Comparison of ENCODE assay signal across 1 cellular context in genomic region chr1:6602669-6603423, GRCh38.
TF ChIP-seq lines count a peak whose summit lies in the region.

KLHL21 (minus strand) TSS chr1:6602869; CDS start chr1:6602817, 52 bp downstream.

TF ChIP-seq in K562, 482 proteins besides CTCF, POLR2A, EP300 and RAD21 (continued from another document):
- TF ChIP-seq, protein P1, sequence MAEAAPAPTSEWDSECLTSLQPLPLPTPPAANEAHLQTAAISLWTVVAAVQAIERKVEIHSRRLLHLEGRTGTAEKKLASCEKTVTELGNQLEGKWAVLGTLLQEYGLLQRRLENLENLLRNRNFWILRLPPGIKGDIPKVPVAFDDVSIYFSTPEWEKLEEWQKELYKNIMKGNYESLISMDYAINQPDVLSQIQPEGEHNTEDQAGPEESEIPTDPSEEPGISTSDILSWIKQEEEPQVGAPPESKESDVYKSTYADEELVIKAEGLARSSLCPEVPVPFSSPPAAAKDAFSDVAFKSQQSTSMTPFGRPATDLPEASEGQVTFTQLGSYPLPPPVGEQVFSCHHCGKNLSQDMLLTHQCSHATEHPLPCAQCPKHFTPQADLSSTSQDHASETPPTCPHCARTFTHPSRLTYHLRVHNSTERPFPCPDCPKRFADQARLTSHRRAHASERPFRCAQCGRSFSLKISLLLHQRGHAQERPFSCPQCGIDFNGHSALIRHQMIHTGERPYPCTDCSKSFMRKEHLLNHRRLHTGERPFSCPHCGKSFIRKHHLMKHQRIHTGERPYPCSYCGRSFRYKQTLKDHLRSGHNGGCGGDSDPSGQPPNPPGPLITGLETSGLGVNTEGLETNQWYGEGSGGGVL (CRISPR knock-in tag; IDR thresholded peaks at IDR 0.05), result no peak
- no peak for TF ChIP-seq ETV1 (tag; conservative IDR thresholded peaks at IDR 0.05; ENCODE audit: low read depth)
- TF ChIP-seq HCFC1 (IDR thresholded peaks at IDR 0.05; ENCODE audit: low read depth, low read length), result peak; percentile 45
- peak; percentile 73; the same call in 1 of the 2 replicates for TF ChIP-seq AFF4 (CRISPR knock-in tag; IDR thresholded peaks at IDR 0.05)
- no peak for TF ChIP-seq ARHGAP35 (IDR thresholded peaks at IDR 0.05; ENCODE audit: partially characterized antibody)
- TF ChIP-seq, protein P2, sequence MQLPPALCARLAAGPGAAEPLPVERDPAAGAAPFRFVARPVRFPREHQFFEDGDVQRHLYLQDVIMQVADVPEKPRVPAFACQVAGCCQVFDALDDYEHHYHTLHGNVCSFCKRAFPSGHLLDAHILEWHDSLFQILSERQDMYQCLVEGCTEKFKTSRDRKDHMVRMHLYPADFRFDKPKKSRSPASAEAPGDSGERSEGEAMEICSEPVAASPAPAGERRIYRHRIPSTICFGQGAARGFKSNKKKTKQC (CRISPR knock-in tag; IDR thresholded peaks at IDR 0.05), result no peak
- no peak for TF ChIP-seq MAFF (IDR thresholded peaks at IDR 0.05; ENCODE audit: low read length)
- no peak for TF ChIP-seq ARID3B (CRISPR knock-in tag; IDR thresholded peaks at IDR 0.05; ENCODE audit: borderline replicate concordance)
- TF ChIP-seq ZNF3 (CRISPR knock-in tag; IDR thresholded peaks at IDR 0.05), result no peak
- TF ChIP-seq, protein P3, sequence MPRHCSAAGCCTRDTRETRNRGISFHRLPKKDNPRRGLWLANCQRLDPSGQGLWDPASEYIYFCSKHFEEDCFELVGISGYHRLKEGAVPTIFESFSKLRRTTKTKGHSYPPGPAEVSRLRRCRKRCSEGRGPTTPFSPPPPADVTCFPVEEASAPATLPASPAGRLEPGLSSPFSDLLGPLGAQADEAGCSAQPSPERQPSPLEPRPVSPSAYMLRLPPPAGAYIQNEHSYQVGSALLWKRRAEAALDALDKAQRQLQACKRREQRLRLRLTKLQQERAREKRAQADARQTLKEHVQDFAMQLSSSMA (CRISPR knock-in tag; IDR thresholded peaks at IDR 0.05), result no peak
- TF ChIP-seq, protein P4, sequence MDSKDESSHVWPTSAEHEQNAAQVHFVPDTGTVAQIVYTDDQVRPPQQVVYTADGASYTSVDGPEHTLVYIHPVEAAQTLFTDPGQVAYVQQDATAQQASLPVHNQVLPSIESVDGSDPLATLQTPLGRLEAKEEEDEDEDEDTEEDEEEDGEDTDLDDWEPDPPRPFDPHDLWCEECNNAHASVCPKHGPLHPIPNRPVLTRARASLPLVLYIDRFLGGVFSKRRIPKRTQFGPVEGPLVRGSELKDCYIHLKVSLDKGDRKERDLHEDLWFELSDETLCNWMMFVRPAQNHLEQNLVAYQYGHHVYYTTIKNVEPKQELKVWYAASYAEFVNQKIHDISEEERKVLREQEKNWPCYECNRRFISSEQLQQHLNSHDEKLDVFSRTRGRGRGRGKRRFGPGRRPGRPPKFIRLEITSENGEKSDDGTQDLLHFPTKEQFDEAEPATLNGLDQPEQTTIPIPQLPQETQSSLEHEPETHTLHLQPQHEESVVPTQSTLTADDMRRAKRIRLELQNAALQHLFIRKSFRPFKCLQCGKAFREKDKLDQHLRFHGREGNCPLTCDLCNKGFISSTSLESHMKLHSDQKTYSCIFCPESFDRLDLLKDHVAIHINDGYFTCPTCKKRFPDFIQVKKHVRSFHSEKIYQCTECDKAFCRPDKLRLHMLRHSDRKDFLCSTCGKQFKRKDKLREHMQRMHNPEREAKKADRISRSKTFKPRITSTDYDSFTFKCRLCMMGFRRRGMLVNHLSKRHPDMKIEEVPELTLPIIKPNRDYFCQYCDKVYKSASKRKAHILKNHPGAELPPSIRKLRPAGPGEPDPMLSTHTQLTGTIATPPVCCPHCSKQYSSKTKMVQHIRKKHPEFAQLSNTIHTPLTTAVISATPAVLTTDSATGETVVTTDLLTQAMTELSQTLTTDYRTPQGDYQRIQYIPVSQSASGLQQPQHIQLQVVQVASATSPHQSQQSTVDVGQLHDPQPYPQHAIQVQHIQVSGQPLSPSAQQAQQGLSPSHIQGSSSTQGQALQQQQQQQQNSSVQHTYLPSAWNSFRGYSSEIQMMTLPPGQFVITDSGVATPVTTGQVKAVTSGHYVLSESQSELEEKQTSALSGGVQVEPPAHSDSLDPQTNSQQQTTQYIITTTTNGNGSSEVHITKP (IDR thresholded peaks at IDR 0.05; ENCODE audit: partially characterized antibody), result no peak
